Comparison of ENCODE assay signal across 1 cellular context in the genomic region with DNA sequence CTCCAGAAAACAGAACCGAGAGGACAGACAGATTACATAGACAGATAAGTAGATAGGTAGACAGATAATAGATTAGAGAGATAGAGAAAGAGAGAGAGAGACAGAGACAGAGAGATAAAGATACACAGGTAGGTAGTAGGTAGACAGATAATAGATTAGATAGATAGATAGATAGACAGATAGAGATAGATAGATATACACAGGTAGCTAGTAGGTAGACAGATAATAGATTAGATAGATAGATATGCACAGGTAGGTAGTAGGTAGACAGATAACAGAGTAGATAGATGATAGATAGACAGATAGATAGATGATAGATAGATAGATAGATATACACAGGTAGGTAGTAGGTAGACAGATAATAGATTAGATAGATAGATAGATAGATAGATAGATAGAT.
TF ChIP-seq lines count a peak whose summit lies in the region.

No MANE protein-coding gene starts in this region.

TF ChIP-seq in liver, 16 proteins besides CTCF, POLR2A, EP300 and RAD21 (continued from another document):
- no peak for TF ChIP-seq TAF1 (conservative IDR thresholded peaks at IDR 0.05)
- no peak for TF ChIP-seq RXRA (IDR thresholded peaks at IDR 0.05)
- TF ChIP-seq YY1 (IDR thresholded peaks at IDR 0.05) = no peak
- TF ChIP-seq EGR1 (IDR thresholded peaks at IDR 0.05; ENCODE audit: low read depth in 2 of 2) = no peak
- TF ChIP-seq GABPA (IDR thresholded peaks at IDR 0.05 in 1 of 2, conservative IDR thresholded peaks at IDR 0.05 in 1 of 2) = no peak
TF ChIP-seq in liver: peak in this region for 0.
